8 cellular contexts compared by ENCODE assay signal in the genomic region with DNA sequence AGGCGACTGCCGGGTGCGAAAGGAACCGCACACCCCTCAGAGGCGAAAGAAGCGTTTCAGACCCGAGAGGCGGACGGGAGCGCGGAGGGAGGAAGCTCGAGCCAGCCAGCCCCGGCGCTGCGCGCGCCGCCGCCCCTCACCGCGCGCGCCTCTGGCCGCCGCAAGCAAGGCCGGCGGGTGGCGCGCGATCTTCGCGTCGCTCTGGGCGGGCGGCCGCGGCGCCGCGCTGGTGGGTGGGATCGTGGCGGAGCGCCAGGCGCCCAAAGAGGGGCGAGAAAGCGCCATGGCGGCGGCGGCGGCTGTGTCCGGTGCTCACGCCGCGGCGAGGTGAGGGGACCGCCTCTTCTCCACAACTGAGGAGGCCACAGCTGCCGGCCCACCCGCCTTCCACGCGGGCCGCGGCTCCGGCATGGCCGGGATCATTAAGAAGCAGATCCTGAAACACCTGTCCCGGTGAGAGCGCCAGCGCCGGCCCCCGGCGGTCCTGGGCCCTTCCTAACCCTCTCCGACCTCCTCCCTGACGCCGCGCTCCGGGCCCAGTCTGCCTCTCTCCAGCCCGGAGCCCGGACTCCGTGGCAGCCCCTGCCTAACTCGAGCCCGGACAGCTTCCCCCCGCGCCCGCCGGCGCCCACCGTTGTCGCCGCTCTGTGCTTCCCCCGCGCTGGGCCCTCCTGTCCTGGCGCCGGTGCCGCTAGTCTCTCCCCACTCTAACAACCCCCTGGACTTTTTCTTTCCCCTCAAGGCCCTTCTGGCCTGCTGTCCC. TPM values are rescaled to one million over a fixed set of nuclear protein-coding genes. Genes with fewer than 3 reads are reported as not detected.
A peak's percentile ranks its signal among the peaks of the same experiment; 100 is the strongest.
DNase-seq lines count a peak whose midpoint lies in the region; ATAC-seq and TF ChIP-seq lines count a peak whose summit lies in the region.

A gene with protein sequence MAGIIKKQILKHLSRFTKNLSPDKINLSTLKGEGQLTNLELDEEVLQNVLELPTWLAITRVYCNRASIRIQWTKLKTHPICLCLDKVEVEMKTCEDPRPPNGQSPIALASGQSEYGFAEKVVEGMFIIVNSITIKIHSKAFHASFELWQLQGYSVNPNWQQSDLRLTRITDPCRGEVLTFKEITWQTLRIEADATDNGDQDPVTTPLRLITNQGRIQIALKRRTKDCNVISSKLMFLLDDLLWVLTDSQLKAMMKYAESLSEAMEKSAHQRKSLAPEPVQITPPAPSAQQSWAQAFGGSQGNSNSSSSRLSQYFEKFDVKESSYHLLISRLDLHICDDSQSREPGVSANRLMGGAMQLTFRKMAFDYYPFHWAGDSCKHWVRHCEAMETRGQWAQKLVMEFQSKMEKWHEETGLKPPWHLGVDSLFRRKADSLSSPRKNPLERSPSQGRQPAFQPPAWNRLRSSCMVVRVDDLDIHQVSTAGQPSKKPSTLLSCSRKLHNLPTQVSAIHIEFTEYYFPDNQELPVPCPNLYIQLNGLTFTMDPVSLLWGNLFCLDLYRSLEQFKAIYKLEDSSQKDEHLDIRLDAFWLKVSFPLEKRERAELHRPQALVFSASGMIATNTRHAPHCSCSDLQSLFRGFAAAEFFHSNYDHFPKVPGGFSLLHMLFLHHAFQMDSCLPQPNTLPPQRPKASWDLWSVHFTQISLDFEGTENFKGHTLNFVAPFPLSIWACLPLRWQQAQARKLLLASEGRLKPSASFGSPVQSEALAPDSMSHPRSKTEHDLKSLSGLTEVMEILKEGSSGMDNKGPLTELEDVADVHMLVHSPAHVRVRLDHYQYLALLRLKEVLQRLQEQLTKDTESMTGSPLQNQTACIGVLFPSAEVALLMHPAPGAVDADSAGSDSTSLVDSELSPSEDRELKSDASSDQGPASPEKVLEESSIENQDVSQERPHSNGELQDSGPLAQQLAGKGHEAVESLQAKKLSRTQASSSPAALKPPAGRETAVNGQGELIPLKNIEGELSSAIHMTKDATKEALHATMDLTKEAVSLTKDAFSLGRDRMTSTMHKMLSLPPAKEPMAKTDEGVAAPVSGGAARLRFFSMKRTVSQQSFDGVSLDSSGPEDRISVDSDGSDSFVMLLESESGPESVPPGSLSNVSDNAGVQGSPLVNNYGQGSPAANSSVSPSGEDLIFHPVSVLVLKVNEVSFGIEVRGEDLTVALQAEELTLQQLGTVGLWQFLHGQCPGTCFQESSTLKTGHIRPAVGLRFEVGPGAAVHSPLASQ (N-terminal part only) (plus strand): TSS at position 242 of the 763 bp plus-strand sequence. CDS start 168 bp downstream, at position 410.

- peak within 1 kb of the TSS; percentile 99 for H2AFZ ChIP-seq in KMS-11 (ENCODE audit: low read depth)
- peak within 1 kb of the TSS; percentile 100 for H2AFZ ChIP-seq in neural progenitor cell (replicated peaks)

- H4K20me1 ChIP-seq in KMS-11 (ENCODE audit: insufficient read depth) = no peaks in the 10 kb centered on the region
- H4K20me1 ChIP-seq in neural progenitor cell (ENCODE audit: low read depth) = peaks cover 5% of the 10 kb centered on the region

- H3K9me3 Mint-ChIP-seq in neural progenitor cell = peaks cover 5% of the 10 kb centered on the region

- H3K79me2 ChIP-seq in KMS-11 (ENCODE audit: insufficient read depth, low read depth) (peaks cover 33% of the 10 kb centered on the region; the same call in 1 of the 2 replicates), neural progenitor cell (ENCODE audit: low read depth) (peaks cover 47% of the 10 kb centered on the region)

- H3K4me3 ChIP-seq in KMS-11 (IDR thresholded peaks at IDR 0.05; ENCODE audit: insufficient read depth, low read depth, low read length) = no peak within 1 kb of the TSS
- peak within 1 kb of the TSS; percentile 99 for H3K4me3 ChIP-seq in RWPE2 (ENCODE audit: severe bottlenecking)
- peak within 1 kb of the TSS; percentile 68 to 89 for H3K4me3 ChIP-seq in foreskin fibroblast (ENCODE audit: low read depth in 1 of 2, low read length in 2 of 2)
- H3K4me3 ChIP-seq in neural progenitor cell = peak within 1 kb of the TSS; percentile 99

- ATAC-seq in GM21576 (IDR thresholded peaks at IDR 0.05; ENCODE audit: unreplicated experiment) (peak; percentile 68), RWPE2 (ENCODE audit: low read depth) (peak; percentile 78)

- DNase-seq in DMS53 treated with DMSO at 0.1 percent for 48 hours (lab: John Stamatoyannopoulos, UW; ENCODE audit: unreplicated experiment) = peak; percentile 53
- peak; percentile 58 for DNase-seq in RWPE2 (ENCODE audit: low spot score)
- DNase-seq in activated gamma-delta T cell (lab: John Stamatoyannopoulos, UW) = peak; percentile 63
- peak; percentile 63 to 90 for DNase-seq in foreskin fibroblast
- peak; percentile 93 for DNase-seq in neural progenitor cell (ENCODE audit: low spot score)
- peak; percentile 40 for DNase-seq in stromal cell of bone marrow (ENCODE audit: low read depth)

- H3K9ac ChIP-seq in KMS-11 = peak within 1 kb of the TSS; percentile 96
- peak within 1 kb of the TSS; percentile 80 for H3K9ac ChIP-seq in neural progenitor cell

- H3K27me3 Mint-ChIP-seq in neural progenitor cell (ENCODE audit: insufficient read depth, low read depth) = peaks cover 2% of the 10 kb centered on the region

- no peaks in the 10 kb centered on the region for H3K36me3 ChIP-seq in KMS-11 (ENCODE audit: insufficient read depth)
- no peaks in the 10 kb centered on the region for H3K36me3 ChIP-seq in RWPE2 (ENCODE audit: low read depth)
- H3K36me3 ChIP-seq in neural progenitor cell = no peaks in the 10 kb centered on the region

- H3K4me1 ChIP-seq in KMS-11 (ENCODE audit: low read depth, poor library complexity, severe bottlenecking) (peaks cover 22% of the 10 kb centered on the region), RWPE2 (ENCODE audit: insufficient read depth, poor library complexity, severe bottlenecking) (no peaks in the 10 kb centered on the region), neural progenitor cell (peaks cover 13% of the 10 kb centered on the region)

- peak within 1 kb of the TSS; percentile 88 for H3K27ac Mint-ChIP-seq in neural progenitor cell

- no peaks in the 10 kb centered on the region for H3K36me3 Mint-ChIP-seq in neural progenitor cell

- H3K9me3 ChIP-seq in RWPE2 (ENCODE audit: severe bottlenecking) = no peaks in the 10 kb centered on the region
- peaks cover 4% of the 10 kb centered on the region for H3K9me3 ChIP-seq in neural progenitor cell (ENCODE audit: low read depth)

- H3K4me3 Mint-ChIP-seq in neural progenitor cell = peak within 1 kb of the TSS; percentile 95

- H3K27ac ChIP-seq in KMS-11 (peak within 1 kb of the TSS; percentile 87), RWPE2 (ENCODE audit: poor library complexity, severe bottlenecking) (peak within 1 kb of the TSS; percentile 55), neural progenitor cell (peak within 1 kb of the TSS; percentile 77)

- peak within 1 kb of the TSS; percentile 57 for H3K4me2 ChIP-seq in KMS-11
- H3K4me2 ChIP-seq in neural progenitor cell = peak within 1 kb of the TSS; percentile 79

- no peaks in the 10 kb centered on the region for H3K27me3 ChIP-seq in KMS-11 (ENCODE audit: insufficient read depth, low read depth)
- H3K27me3 ChIP-seq in RWPE2 (ENCODE audit: insufficient read depth, poor library complexity, severe bottlenecking) = no peaks in the 10 kb centered on the region
- H3K27me3 ChIP-seq in neural progenitor cell = no peaks in the 10 kb centered on the region

- peaks cover 16% of the 10 kb centered on the region for H3F3A ChIP-seq in neural progenitor cell (ENCODE audit: low read depth)

- peaks cover 20% of the 10 kb centered on the region for H3K4me1 Mint-ChIP-seq in neural progenitor cell

- TF ChIP-seq CTCF in KMS-11 (conservative IDR thresholded peaks at IDR 0.05; ENCODE audit: low read depth, low read length) (no peak), RWPE2 (IDR thresholded peaks at IDR 0.05; ENCODE audit: poor library complexity, severe bottlenecking) (peak; percentile 50), foreskin fibroblast (IDR thresholded peaks at IDR 0.05; ENCODE audit: low read depth, low read length) (no peak), neural progenitor cell (IDR thresholded peaks at IDR 0.05) (no peak)

RNA-seq across cellular contexts. Expression of the gene that starts here (rescaled TPM):
- total RNA-seq in neural progenitor cell (ENCODE audit: low replicate concordance) = 13.8 and 15.7 TPM in 2 replicates

Comparison
In these comparisons a context has a peak if more than half of its experiments do, and no peak if none do; other contexts are left out.
1. DNase-seq: peak in every context shown above with its lines; median percentile 93 in neural progenitor cell; 76 in foreskin fibroblast; 63 in activated gamma-delta T cell; 58 in RWPE2; 53 in DMS53 treated with DMSO at 0.1 percent for 48 hours; 40 in stromal cell of bone marrow.